Comparison of ENCODE assay signal across 1 cellular context in the genomic region with DNA sequence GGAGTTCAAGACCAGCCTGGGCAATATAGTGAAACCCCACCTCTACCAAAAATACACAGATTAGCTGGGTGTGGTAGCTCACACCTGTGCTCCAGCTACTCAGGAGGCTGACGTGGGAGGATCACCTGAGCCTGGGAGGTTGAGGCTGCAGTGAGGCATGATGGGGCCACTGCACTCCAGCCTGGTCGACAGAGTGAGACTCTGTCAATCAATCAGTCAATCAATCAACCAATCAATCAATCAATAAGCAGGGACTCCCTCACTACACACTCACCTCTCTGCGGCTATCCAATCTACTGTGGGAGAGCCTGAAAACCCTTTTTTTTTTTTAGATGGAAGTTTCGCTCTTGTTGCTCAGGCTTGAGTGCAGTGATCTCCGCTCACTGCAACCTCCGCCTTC.
TF ChIP-seq lines count a peak whose summit lies in the region.

No MANE protein-coding gene starts in this region.

TF ChIP-seq in H1, 55 proteins besides CTCF, POLR2A, EP300 and RAD21:
- TF ChIP-seq SP4 (IDR thresholded peaks at IDR 0.05; ENCODE audit: low read length) = no peak
- TF ChIP-seq RBBP5 (IDR thresholded peaks at IDR 0.05; ENCODE audit: borderline replicate concordance, low read depth, low read length) = no peak
- no peak for TF ChIP-seq CBX5 (IDR thresholded peaks at IDR 0.05; ENCODE audit: low read depth, low read length)
- TF ChIP-seq BRCA1 (IDR thresholded peaks at IDR 0.05; ENCODE audit: low read depth, low read length) = no peak
- no peak for TF ChIP-seq ATF3 (IDR thresholded peaks at IDR 0.05; ENCODE audit: insufficient read depth, low read depth, low read length)
- TF ChIP-seq, protein P1, sequence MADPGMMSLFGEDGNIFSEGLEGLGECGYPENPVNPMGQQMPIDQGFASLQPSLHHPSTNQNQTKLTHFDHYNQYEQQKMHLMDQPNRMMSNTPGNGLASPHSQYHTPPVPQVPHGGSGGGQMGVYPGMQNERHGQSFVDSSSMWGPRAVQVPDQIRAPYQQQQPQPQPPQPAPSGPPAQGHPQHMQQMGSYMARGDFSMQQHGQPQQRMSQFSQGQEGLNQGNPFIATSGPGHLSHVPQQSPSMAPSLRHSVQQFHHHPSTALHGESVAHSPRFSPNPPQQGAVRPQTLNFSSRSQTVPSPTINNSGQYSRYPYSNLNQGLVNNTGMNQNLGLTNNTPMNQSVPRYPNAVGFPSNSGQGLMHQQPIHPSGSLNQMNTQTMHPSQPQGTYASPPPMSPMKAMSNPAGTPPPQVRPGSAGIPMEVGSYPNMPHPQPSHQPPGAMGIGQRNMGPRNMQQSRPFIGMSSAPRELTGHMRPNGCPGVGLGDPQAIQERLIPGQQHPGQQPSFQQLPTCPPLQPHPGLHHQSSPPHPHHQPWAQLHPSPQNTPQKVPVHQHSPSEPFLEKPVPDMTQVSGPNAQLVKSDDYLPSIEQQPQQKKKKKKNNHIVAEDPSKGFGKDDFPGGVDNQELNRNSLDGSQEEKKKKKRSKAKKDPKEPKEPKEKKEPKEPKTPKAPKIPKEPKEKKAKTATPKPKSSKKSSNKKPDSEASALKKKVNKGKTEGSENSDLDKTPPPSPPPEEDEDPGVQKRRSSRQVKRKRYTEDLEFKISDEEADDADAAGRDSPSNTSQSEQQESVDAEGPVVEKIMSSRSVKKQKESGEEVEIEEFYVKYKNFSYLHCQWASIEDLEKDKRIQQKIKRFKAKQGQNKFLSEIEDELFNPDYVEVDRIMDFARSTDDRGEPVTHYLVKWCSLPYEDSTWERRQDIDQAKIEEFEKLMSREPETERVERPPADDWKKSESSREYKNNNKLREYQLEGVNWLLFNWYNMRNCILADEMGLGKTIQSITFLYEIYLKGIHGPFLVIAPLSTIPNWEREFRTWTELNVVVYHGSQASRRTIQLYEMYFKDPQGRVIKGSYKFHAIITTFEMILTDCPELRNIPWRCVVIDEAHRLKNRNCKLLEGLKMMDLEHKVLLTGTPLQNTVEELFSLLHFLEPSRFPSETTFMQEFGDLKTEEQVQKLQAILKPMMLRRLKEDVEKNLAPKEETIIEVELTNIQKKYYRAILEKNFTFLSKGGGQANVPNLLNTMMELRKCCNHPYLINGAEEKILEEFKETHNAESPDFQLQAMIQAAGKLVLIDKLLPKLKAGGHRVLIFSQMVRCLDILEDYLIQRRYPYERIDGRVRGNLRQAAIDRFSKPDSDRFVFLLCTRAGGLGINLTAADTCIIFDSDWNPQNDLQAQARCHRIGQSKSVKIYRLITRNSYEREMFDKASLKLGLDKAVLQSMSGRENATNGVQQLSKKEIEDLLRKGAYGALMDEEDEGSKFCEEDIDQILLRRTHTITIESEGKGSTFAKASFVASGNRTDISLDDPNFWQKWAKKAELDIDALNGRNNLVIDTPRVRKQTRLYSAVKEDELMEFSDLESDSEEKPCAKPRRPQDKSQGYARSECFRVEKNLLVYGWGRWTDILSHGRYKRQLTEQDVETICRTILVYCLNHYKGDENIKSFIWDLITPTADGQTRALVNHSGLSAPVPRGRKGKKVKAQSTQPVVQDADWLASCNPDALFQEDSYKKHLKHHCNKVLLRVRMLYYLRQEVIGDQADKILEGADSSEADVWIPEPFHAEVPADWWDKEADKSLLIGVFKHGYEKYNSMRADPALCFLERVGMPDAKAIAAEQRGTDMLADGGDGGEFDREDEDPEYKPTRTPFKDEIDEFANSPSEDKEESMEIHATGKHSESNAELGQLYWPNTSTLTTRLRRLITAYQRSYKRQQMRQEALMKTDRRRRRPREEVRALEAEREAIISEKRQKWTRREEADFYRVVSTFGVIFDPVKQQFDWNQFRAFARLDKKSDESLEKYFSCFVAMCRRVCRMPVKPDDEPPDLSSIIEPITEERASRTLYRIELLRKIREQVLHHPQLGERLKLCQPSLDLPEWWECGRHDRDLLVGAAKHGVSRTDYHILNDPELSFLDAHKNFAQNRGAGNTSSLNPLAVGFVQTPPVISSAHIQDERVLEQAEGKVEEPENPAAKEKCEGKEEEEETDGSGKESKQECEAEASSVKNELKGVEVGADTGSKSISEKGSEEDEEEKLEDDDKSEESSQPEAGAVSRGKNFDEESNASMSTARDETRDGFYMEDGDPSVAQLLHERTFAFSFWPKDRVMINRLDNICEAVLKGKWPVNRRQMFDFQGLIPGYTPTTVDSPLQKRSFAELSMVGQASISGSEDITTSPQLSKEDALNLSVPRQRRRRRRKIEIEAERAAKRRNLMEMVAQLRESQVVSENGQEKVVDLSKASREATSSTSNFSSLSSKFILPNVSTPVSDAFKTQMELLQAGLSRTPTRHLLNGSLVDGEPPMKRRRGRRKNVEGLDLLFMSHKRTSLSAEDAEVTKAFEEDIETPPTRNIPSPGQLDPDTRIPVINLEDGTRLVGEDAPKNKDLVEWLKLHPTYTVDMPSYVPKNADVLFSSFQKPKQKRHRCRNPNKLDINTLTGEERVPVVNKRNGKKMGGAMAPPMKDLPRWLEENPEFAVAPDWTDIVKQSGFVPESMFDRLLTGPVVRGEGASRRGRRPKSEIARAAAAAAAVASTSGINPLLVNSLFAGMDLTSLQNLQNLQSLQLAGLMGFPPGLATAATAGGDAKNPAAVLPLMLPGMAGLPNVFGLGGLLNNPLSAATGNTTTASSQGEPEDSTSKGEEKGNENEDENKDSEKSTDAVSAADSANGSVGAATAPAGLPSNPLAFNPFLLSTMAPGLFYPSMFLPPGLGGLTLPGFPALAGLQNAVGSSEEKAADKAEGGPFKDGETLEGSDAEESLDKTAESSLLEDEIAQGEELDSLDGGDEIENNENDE (IDR thresholded peaks at IDR 0.05; ENCODE audit: insufficient replicate concordance, low read length) = no peak
- no peak for TF ChIP-seq CBX8 (IDR thresholded peaks at IDR 0.05; ENCODE audit: borderline replicate concordance, low read depth, low read length)
- TF ChIP-seq SIX5 (IDR thresholded peaks at IDR 0.05; ENCODE audit: low read depth, low read length) = no peak
- TF ChIP-seq HDAC2 (IDR thresholded peaks at IDR 0.05; ENCODE audit: borderline replicate concordance in 1 of 2, low read depth in 2 of 2, low read length in 2 of 2) = no peak
- no peak for TF ChIP-seq HDAC6 (IDR thresholded peaks at IDR 0.05; ENCODE audit: low read depth, low read length)
- no peak for TF ChIP-seq SIRT6 (IDR thresholded peaks at IDR 0.05; ENCODE audit: low read length)
- TF ChIP-seq USF2 (IDR thresholded peaks at IDR 0.05; ENCODE audit: low read length) = no peak
- no peak for TF ChIP-seq TCF12 (IDR thresholded peaks at IDR 0.05; ENCODE audit: low read depth, low read length)
- TF ChIP-seq TEAD4 (IDR thresholded peaks at IDR 0.05; ENCODE audit: low read depth, low read length) = no peak
TF ChIP-seq in H1: peak in this region for 0.
